In the genomic region with DNA sequence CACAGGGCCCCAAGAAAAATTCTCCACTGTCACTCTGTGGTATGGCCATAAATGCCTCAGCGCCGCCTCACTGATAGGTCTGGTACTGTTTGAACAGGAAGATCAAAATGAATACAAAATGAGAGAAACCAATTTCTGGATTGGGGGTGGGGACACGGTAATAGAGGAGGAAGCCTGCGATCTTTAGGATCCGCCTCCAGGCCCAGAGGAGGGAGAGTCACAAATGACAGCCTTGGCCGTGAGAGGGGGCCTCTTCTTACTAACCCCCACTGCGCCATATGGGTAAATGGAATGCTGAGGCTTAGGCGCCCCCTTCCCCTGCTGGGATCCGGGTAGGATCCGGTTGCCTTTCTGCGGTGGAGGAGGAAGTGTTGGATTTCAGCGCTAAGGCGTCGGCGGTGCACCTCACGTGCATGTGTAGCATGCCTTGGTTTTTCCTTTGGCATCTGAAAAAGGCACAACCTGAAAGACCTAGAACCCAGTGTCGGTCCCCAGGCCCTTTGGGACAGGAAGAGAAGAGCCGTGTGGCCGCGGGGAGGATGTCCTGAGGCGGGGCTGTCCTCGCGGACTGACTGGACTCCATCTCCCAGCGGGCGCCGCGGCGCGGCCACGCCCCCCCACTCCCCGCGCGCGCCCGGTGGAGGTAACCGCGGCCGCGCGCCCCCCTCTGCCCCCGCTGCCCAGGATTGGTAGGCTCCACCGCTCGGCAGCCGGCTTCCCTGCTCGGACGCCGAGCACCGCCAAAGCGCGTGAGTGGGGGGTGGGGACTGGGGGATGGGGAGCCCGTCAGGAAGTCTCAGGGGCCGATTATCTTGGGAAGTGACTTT, we compare ENCODE assay signal across 8 cellular contexts. TPM values are rescaled to one million over a fixed set of nuclear protein-coding genes. Genes with fewer than 3 reads are reported as not detected.
DNase-seq lines count a peak whose midpoint lies in the region; ATAC-seq and TF ChIP-seq lines count a peak whose summit lies in the region.

No MANE protein-coding gene starts in this region.

- DNase-seq in NCI-H187 (lab: John Stamatoyannopoulos, UW) (peak; percentile 88 to 97), anterior cingulate cortex (lab: John Stamatoyannopoulos, UW) (peak in 57 of 58 donors; percentile 38 to 98 (median 87)), right cardiac atrium (peak; percentile 92 to 97 (median 96)), uterus (peak; percentile 90 to 91)
- DNase-seq in T-helper 2 cell treated with Interferon-gamma antibody and Interleukin-4, amounts not matched to agents 5 μg/mL and 100 μg/mL, for 36 hours (ENCODE audit: low spot score) = peak; percentile 85

- no peak for TF ChIP-seq POLR2A in uterus (IDR thresholded peaks at IDR 0.05)

- H3K4me1 Mint-ChIP-seq in T-helper 2 cell treated with Interferon-gamma antibody and Interleukin-4, amounts not matched to agents 5 μg/mL and 100 μg/mL, for 36 hours (ENCODE audit: low read depth) = peaks cover 50% of the 10 kb centered on the region

- TF ChIP-seq CTCF in uterus (IDR thresholded peaks at IDR 0.05) = peak in 2 of 4 experiments; percentile 3 to 28

- peak overlapping the region; percentile 74 for H3K9ac ChIP-seq in rectal smooth muscle tissue (ENCODE audit: low read length)

- intact Hi-C loops in right cardiac atrium (cut with DNase I) (loop anchor here in 1 of 4 donors (5.0 kb wide), 1 partner anchor 92 kb away; a partner anchor contains a TSS), uterus (cut with DNase I; ENCODE audit: low total_unique reads) (loop anchor here (5.0 to 10.0 kb wide), 2 partner anchors 94 to 382 kb away; a partner anchor contains a TSS)

- H3K4me3 ChIP-seq in right cardiac atrium (ENCODE audit: low read length) = peak overlapping the region; percentile 81
- H3K4me3 ChIP-seq in rectal smooth muscle tissue (ENCODE audit: low read length) = peak overlapping the region; percentile 88
- peak overlapping the region; percentile 74 to 86 for H3K4me3 ChIP-seq in uterus

- peak overlapping the region; percentile 100 for H3K27ac Mint-ChIP-seq in T-helper 2 cell treated with Interferon-gamma antibody and Interleukin-4, amounts not matched to agents 5 μg/mL and 100 μg/mL, for 36 hours

- ATAC-seq in GM18499 (IDR thresholded peaks at IDR 0.05; ENCODE audit: insufficient read depth, unreplicated experiment) (peak; percentile 26), HG02938 (IDR thresholded peaks at IDR 0.05; ENCODE audit: unreplicated experiment) (peak; percentile 45), right cardiac atrium (peak; percentile 94)

- peak overlapping the region; percentile 89 for H3K4me3 Mint-ChIP-seq in T-helper 2 cell treated with Interferon-gamma antibody and Interleukin-4, amounts not matched to agents 5 μg/mL and 100 μg/mL, for 36 hours

- H3K9me3 Mint-ChIP-seq in T-helper 2 cell treated with Interferon-gamma antibody and Interleukin-4, amounts not matched to agents 5 μg/mL and 100 μg/mL, for 36 hours = no peaks in the 10 kb centered on the region

- no peaks in the 10 kb centered on the region for H3K27me3 Mint-ChIP-seq in T-helper 2 cell treated with Interferon-gamma antibody and Interleukin-4, amounts not matched to agents 5 μg/mL and 100 μg/mL, for 36 hours (ENCODE audit: low read depth)

- peaks cover 16% of the 10 kb centered on the region for H3K36me3 Mint-ChIP-seq in T-helper 2 cell treated with Interferon-gamma antibody and Interleukin-4, amounts not matched to agents 5 μg/mL and 100 μg/mL, for 36 hours (ENCODE audit: low read depth)

- 2% methylated on average over 52 of the region's 52 CpGs for WGBS in right cardiac atrium

- peaks cover 9% of the 10 kb centered on the region for H3K4me1 ChIP-seq in right cardiac atrium (ENCODE audit: control insufficient read depth, insufficient read depth, low read length)
- peaks cover 18% of the 10 kb centered on the region for H3K4me1 ChIP-seq in rectal smooth muscle tissue (ENCODE audit: control insufficient read depth, insufficient read depth, low read length)
- peaks cover 0 to 4% of the 10 kb centered on the region in 2 donors for H3K4me1 ChIP-seq in uterus

- H3K36me3 ChIP-seq in rectal smooth muscle tissue (ENCODE audit: control insufficient read depth, insufficient read depth, low read length) (no peaks in the 10 kb centered on the region), uterus (no peaks in the 10 kb centered on the region)

- H3K27me3 ChIP-seq in right cardiac atrium (ENCODE audit: control insufficient read depth, insufficient read depth) (no peaks in the 10 kb centered on the region), rectal smooth muscle tissue (ENCODE audit: control insufficient read depth, insufficient read depth, low read length) (no peaks in the 10 kb centered on the region), uterus (no peaks in the 10 kb centered on the region)

- H3K27ac ChIP-seq in right cardiac atrium (ENCODE audit: low read length) = peak overlapping the region; percentile 96
- peak overlapping the region; percentile 93 for H3K27ac ChIP-seq in rectal smooth muscle tissue (ENCODE audit: low read depth, low read length)
- H3K27ac ChIP-seq in uterus = peak overlapping the region; percentile 95 to 97

- H3K9me3 ChIP-seq in right cardiac atrium (ENCODE audit: control insufficient read depth, low read length) = no peaks in the 10 kb centered on the region
- H3K9me3 ChIP-seq in uterus = no peaks in the 10 kb centered on the region

RNA-seq across cellular contexts. Expression of a gene that starts 0.7 kb away (rescaled TPM):
- total RNA-seq in right cardiac atrium (10 to 100 TPM; 42.2 to 73.7 (median 54.7) TPM), uterus (100 to 1,000 TPM in 1 of 4 donors, 10 to 100 TPM in 3; 26.8 to 234 (median 47.2) TPM)
- polyA plus RNA-seq in right cardiac atrium = 27.9 TPM

RNA-seq across cellular contexts. Expression of a gene that starts 11.4 kb away (rescaled TPM):
- total RNA-seq in right cardiac atrium (10 to 100 TPM; 22.9 to 42.2 (median 34.2) TPM), uterus (10 to 100 TPM; 14.1 to 49.0 (median 31.9) TPM)
- polyA plus RNA-seq in right cardiac atrium = 29.5 TPM

RNA-seq across cellular contexts. Expression of a gene that starts 20.6 kb away (rescaled TPM):
- total RNA-seq in right cardiac atrium = 10 to 100 TPM; 21.7 to 25.9 (median 25.5) TPM
- 24.7 TPM for polyA plus RNA-seq in right cardiac atrium
- total RNA-seq in uterus = 10 to 100 TPM; 25.6 to 36.6 (median 27.1) TPM

RNA-seq across cellular contexts. Expression of a gene that starts 54.4 kb away (rescaled TPM):
- 10 to 100 TPM in 3 of 4 donors, 1 to 10 TPM in 1; 9.2 to 12.4 (median 11.8) TPM for total RNA-seq in right cardiac atrium
- polyA plus RNA-seq in right cardiac atrium = 10.5 TPM
- total RNA-seq in uterus = 10 to 100 TPM; 13.8 to 65.9 (median 23.8) TPM

Comparison
In these comparisons a context has a peak if more than half of its experiments do, and no peak if none do; other contexts are left out.
1. Peak in every context shown above with its lines: DNase-seq, ATAC-seq, H3K4me3 ChIP-seq and H3K27ac ChIP-seq.
2. ATAC-seq: peak in every context shown above with its lines; median percentile 94 in right cardiac atrium; 45 in HG02938; 26 in GM18499.